Comparison of ENCODE assay signal across 14 cellular contexts in the genomic region with DNA sequence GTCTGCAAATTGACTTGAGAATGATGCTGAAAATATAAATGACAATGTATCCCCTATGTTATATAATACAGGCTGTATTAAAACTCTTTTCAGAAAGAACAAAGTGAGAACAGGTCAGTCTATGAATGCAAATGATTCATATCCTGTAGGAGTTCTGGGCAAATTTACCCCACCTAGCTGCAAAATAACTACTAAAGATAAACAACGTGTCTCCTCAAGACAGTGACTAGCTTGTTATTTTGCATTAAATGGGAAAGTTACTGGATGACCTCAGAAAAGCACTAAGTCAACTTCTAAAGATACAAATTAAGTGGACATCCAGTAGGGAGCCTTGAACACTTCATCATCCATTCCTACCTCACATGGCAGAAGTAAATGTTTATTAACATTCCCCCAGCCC. TPM values are rescaled to one million over a fixed set of nuclear protein-coding genes. Genes with fewer than 3 reads are reported as not detected.
A peak's percentile ranks its signal among the peaks of the same experiment; 100 is the strongest.
DNase-seq lines count a peak whose midpoint lies in the region; ATAC-seq and TF ChIP-seq lines count a peak whose summit lies in the region.
"Had no signal": no experiment of that assay in that cellular context is flagged by ENCODE, and none has a peak within 500 bp of the region (broad histone marks: within the 10 kb centered on the region; RNA-seq: fewer than 3 reads in every experiment).

No MANE protein-coding gene starts in this region.

- no peak overlapping the region for H3K4ac ChIP-seq in trophoblast cell (ENCODE audit: low read depth, low read length)

- H3K9me3 Mint-ChIP-seq in activated B cell treated with CpG ODN at 0.5 μM for 24 hours, result no peaks in the 10 kb centered on the region
- H3K9me3 Mint-ChIP-seq: memory B cell had no signal

- DNase-seq in HCT116 (ENCODE audit: low read depth, low spot score) (no peak), activated B cell treated with CpG ODN at 0.5 μM for 24 hours (no peak), fibroblast of the aortic adventitia (ENCODE audit: low read depth) (peak; percentile 40), trophoblast cell (no peak)
- DNase-seq: activated gamma-delta T cell, colonic mucosa, heart left ventricle, NCI-H187 treated with DMSO at 0.1 percent for 48 hours had no signal

- BruUV-seq in HCT116 (replicated peaks; lab: Mats Ljungman, UMichigan), result no TSS peak

- WGBS in trophoblast cell (ENCODE audit: extremely low coverage, insufficient coverage, insufficient read length), result no CpG with 5 or more reads among the region's 1 CpG

- no peak overlapping the region for H2BK12ac ChIP-seq in trophoblast cell (ENCODE audit: low read length)

- H3K9me3 ChIP-seq in HCT116 (ENCODE audit: control insufficient read depth in 1 of 2, insufficient read depth in 1 of 2, low read depth in 1 of 2, low read length in 2 of 2) (no peaks in the 10 kb centered on the region), trophoblast cell (ENCODE audit: insufficient read depth, low read depth, low read length) (no peaks in the 10 kb centered on the region)
- H3K9me3 ChIP-seq: colonic mucosa, heart left ventricle had no signal

- no peaks in the 10 kb centered on the region for H3K79me1 ChIP-seq in trophoblast cell (ENCODE audit: low read length)

- H3K27me3 ChIP-seq in ACC112 (ENCODE audit: insufficient read depth, low read length) (no peaks in the 10 kb centered on the region), HCT116 (ENCODE audit: insufficient read depth, low read length) (no peaks in the 10 kb centered on the region), trophoblast cell (ENCODE audit: insufficient read depth, low read length) (no peaks in the 10 kb centered on the region)
- H3K27me3 ChIP-seq: colonic mucosa, heart left ventricle had no signal

- no peaks in the 10 kb centered on the region for H4K20me1 ChIP-seq in HCT116 (ENCODE audit: insufficient read depth)

- peaks cover 40% of the 10 kb centered on the region for H3K79me2 ChIP-seq in ACC112 (ENCODE audit: control insufficient read depth, insufficient read depth, low read length, unreplicated experiment)
- peaks cover 58% of the 10 kb centered on the region for H3K79me2 ChIP-seq in HCT116 (ENCODE audit: insufficient read depth, low read length)
- peaks cover 2% of the 10 kb centered on the region for H3K79me2 ChIP-seq in trophoblast cell (ENCODE audit: control insufficient read depth, insufficient read depth, low read length, poor library complexity)

- no peak for TF ChIP-seq POLR2A in HCT116 (IDR thresholded peaks at IDR 0.05; ENCODE audit: borderline replicate concordance, extremely low read depth, insufficient read depth, insufficient read length)

- no peak overlapping the region for H3K27ac Mint-ChIP-seq in activated B cell treated with CpG ODN at 0.5 μM for 24 hours
- H3K27ac Mint-ChIP-seq: memory B cell had no signal

- peak overlapping the region; percentile 19 for H3K4me3 Mint-ChIP-seq in activated B cell treated with CpG ODN at 0.5 μM for 24 hours
- H3K4me3 Mint-ChIP-seq: memory B cell had no signal

- no peaks in the 10 kb centered on the region for H3K36me3 ChIP-seq in ACC112 (ENCODE audit: insufficient read depth, low read length)
- H3K36me3 ChIP-seq in HCT116 (ENCODE audit: control insufficient read depth in 1 of 2, insufficient read depth in 2 of 2, low read length in 2 of 2), result no peaks in the 10 kb centered on the region
- peaks cover 0 to 2% of the 10 kb centered on the region in 2 experiments for H3K36me3 ChIP-seq in trophoblast cell (ENCODE audit: control insufficient read depth in 1 of 2, insufficient read depth in 2 of 2, low read length in 2 of 2)
- H3K36me3 ChIP-seq: colonic mucosa had no signal

- no peak overlapping the region for H3K23ac ChIP-seq in trophoblast cell (ENCODE audit: low read length)

- no peak overlapping the region for H4K12ac ChIP-seq in trophoblast cell (ENCODE audit: low read depth, low read length)

- no peak overlapping the region for H2AK5ac ChIP-seq in trophoblast cell (ENCODE audit: low read length)

- no peak overlapping the region for H2BK5ac ChIP-seq in trophoblast cell (ENCODE audit: low read depth, low read length, poor library complexity)

- POLR2A ChIA-PET in HCT116 (lab: Charles Lee), result interaction anchor here (0.7 to 5.1 kb wide), 3 partner anchors 8 to 20 kb away, joined by 4 to 41 read pairs (median 5); a partner anchor contains a TSS
- POLR2A ChIA-PET in activated B cell treated with CpG ODN at 0.5 μM for 24 hours (lab: Charles Lee), result interaction anchor here (0.7 to 4.2 kb wide), 3 partner anchors 9 to 52 kb away, joined by 3 to 17 read pairs (median 3); a partner anchor contains a TSS

- ATAC-seq in HCT116 (peak; percentile 30; the same call in 1 of the 2 replicates), activated B cell treated with CpG ODN at 0.5 μM for 24 hours (ENCODE audit: low read depth) (no peak), GM18520 (IDR thresholded peaks at IDR 0.05; ENCODE audit: unreplicated experiment) (no peak), GM18519 (IDR thresholded peaks at IDR 0.05; ENCODE audit: low FRiP score, unreplicated experiment) (no peak), GM21529 (IDR thresholded peaks at IDR 0.05; ENCODE audit: unreplicated experiment) (no peak)

- peaks cover 72% of the 10 kb centered on the region for H3K4me1 Mint-ChIP-seq in activated B cell treated with CpG ODN at 0.5 μM for 24 hours

- H4K91ac ChIP-seq in trophoblast cell (ENCODE audit: low read depth, low read length), result no peak overlapping the region

- H3K14ac ChIP-seq in trophoblast cell (ENCODE audit: low read length), result no peak overlapping the region

- H3K4me2 ChIP-seq in HCT116 (ENCODE audit: low read length) (peak overlapping the region; percentile 42), trophoblast cell (ENCODE audit: low read length) (no peak overlapping the region)

- no peak for TF ChIP-seq RAD21 in HCT116 (IDR thresholded peaks at IDR 0.05; ENCODE audit: low read depth)

- intact Hi-C loops in HCT116 (cut with micrococcal nuclease), result no loop called here
- intact Hi-C loops in activated B cell treated with CpG ODN at 0.5 μM for 24 hours (cut with micrococcal nuclease), result no loop called here

- RAD21 ChIA-PET in HCT116 (lab: Charles Lee; ENCODE audit: low non-redundant PET in 1 of 2, low total read pairs in 2 of 2, uncharacterized antibody in 2 of 2, unreplicated experiment in 2 of 2), result interaction anchor here in 1 of 2 experiments (0.7 kb wide), 1 partner anchor 48 kb away, joined by 5 read pairs; no protein-coding TSS in a partner anchor

- H2AFZ ChIP-seq in ACC112 (ENCODE audit: low read length, unreplicated experiment), result no peak overlapping the region
- H2AFZ ChIP-seq in HCT116 (ENCODE audit: low read depth, low read length, poor library complexity, severe bottlenecking), result no peak overlapping the region
- H2AFZ ChIP-seq in trophoblast cell (ENCODE audit: insufficient read depth, low read length, poor library complexity), result no peak overlapping the region

- no peak overlapping the region for H3K18ac ChIP-seq in trophoblast cell (ENCODE audit: low read length)

- H3K36me3 Mint-ChIP-seq in activated B cell treated with CpG ODN at 0.5 μM for 24 hours (ENCODE audit: low read depth), result peaks cover 23% of the 10 kb centered on the region

- peaks cover 29% of the 10 kb centered on the region for H3K4me1 ChIP-seq in ACC112 (ENCODE audit: control insufficient read depth, insufficient read depth, low read length, unreplicated experiment)
- H3K4me1 ChIP-seq in HCT116 (ENCODE audit: control insufficient read depth in 1 of 2, insufficient read depth in 2 of 2, low read length in 2 of 2), result peaks cover 27 to 49% of the 10 kb centered on the region in 2 experiments
- H3K4me1 ChIP-seq in trophoblast cell (ENCODE audit: control insufficient read depth in 1 of 2, insufficient read depth in 2 of 2, low read length in 2 of 2), result no peaks in the 10 kb centered on the region

- CTCF ChIA-PET in HCT116 (lab: Charles Lee), result interaction anchor here (0.7 to 1.0 kb wide), 3 partner anchors 16 to 228 kb away, joined by 3 to 6 read pairs (median 5); a partner anchor contains a TSS
- CTCF ChIA-PET in activated B cell treated with CpG ODN at 0.5 μM for 24 hours (lab: Charles Lee), result interaction anchor here (1.7 kb wide), 1 partner anchor 8 kb away, joined by 7 read pairs; no protein-coding TSS in a partner anchor

- TF ChIP-seq CTCF in HCT116 (IDR thresholded peaks at IDR 0.05 in 2 of 3, conservative IDR thresholded peaks at IDR 0.05 in 1 of 3; ENCODE audit: borderline replicate concordance in 1 of 3, insufficient read depth in 1 of 3, low read depth in 2 of 3, low read length in 2 of 3) (no peak), activated B cell treated with CpG ODN at 0.5 μM for 24 hours (IDR thresholded peaks at IDR 0.05) (no peak), fibroblast of the aortic adventitia (IDR thresholded peaks at IDR 0.05; ENCODE audit: insufficient read depth, low read length) (no peak)

- H4K8ac ChIP-seq in trophoblast cell (ENCODE audit: low read depth, low read length), result no peak overlapping the region

- H3K4me3 ChIP-seq in ACC112 (ENCODE audit: low read depth, low read length) (no peak overlapping the region), HCT116 (replicated peaks in 1 of 2; ENCODE audit: low read depth in 1 of 2, low read length in 2 of 2) (no peak overlapping the region), fibroblast of the aortic adventitia (ENCODE audit: low read depth, low read length) (no peak overlapping the region), trophoblast cell (ENCODE audit: low read depth, low read length) (no peak overlapping the region)
- H3K4me3 ChIP-seq: colonic mucosa, heart left ventricle had no signal

- H3K9ac ChIP-seq in HCT116 (ENCODE audit: low read length), result 0 out of 2 replicates have a peak overlapping the region, but pooled peaks have one; percentile 1
- H3K9ac ChIP-seq in trophoblast cell (ENCODE audit: low read length), result no peak overlapping the region

- H3K27me3 Mint-ChIP-seq in activated B cell treated with CpG ODN at 0.5 μM for 24 hours, result no peaks in the 10 kb centered on the region
- H3K27me3 Mint-ChIP-seq: memory B cell had no signal

- peak overlapping the region; percentile 32 for H3K27ac ChIP-seq in ACC112 (ENCODE audit: low read depth, low read length)
- no peak overlapping the region for H3K27ac ChIP-seq in HCT116 (ENCODE audit: low read depth, low read length)
- H3K27ac ChIP-seq in trophoblast cell (ENCODE audit: low read depth, low read length), result no peak overlapping the region
- H3K27ac ChIP-seq: colonic mucosa, VCaP had no signal

- no peaks in the 10 kb centered on the region for H3K9me2 ChIP-seq in HCT116 (ENCODE audit: insufficient read depth)

- no peak overlapping the region for H2BK120ac ChIP-seq in trophoblast cell (ENCODE audit: insufficient read depth, low read length, poor library complexity)

TF ChIP-seq in HCT116, 20 proteins besides CTCF, POLR2A, EP300 and RAD21 (continues in another document):
- no peak for TF ChIP-seq SRF (IDR thresholded peaks at IDR 0.05; ENCODE audit: low read depth)

RNA-seq across cellular contexts. Expression of a gene that starts 11.1 kb away (rescaled TPM):
- total RNA-seq in HCT116 (2021; ENCODE audit: unreplicated experiment), result 22.5 TPM
- polyA plus RNA-seq in HCT116 (2012), result 24.1 and 32.5 TPM in 2 replicates
- total RNA-seq in activated B cell treated with CpG ODN at 0.5 μM for 24 hours, result 22.7 and 23.6 TPM in 2 replicates
- total RNA-seq in fibroblast of the aortic adventitia (ENCODE audit: low replicate concordance), result 8.5 and 23.0 TPM in 2 replicates
- polyA plus RNA-seq in trophoblast cell (2013), result 14.7 and 14.9 TPM in 2 replicates

RNA-seq across cellular contexts. Expression of a gene that starts 52.3 kb away (rescaled TPM):
- 121 TPM for total RNA-seq in HCT116 (2021; ENCODE audit: unreplicated experiment)
- 169 and 189 TPM in 2 replicates for polyA plus RNA-seq in HCT116 (2012)
- 0.44 and 0.66 TPM in 2 replicates for total RNA-seq in activated B cell treated with CpG ODN at 0.5 μM for 24 hours
- total RNA-seq in fibroblast of the aortic adventitia (ENCODE audit: low replicate concordance), result 33.1 and 38.4 TPM in 2 replicates
- polyA plus RNA-seq in trophoblast cell (2013), result 172 and 195 TPM in 2 replicates

Comparison
In these comparisons a context has a peak if more than half of its experiments do, and no peak if none do; other contexts are left out.
1. RNA of a gene that starts 52.3 kb away (total RNA-seq): 121 TPM in HCT116 (single experiment) and 33.1 to 38.4 TPM in fibroblast of the aortic adventitia; 0.44 to 0.66 TPM in activated B cell treated with CpG ODN at 0.5 μM for 24 hours; every median in the first group is over 10 times any median in the second.